ENCODE assay signal across 8 cellular contexts in the genomic region with DNA sequence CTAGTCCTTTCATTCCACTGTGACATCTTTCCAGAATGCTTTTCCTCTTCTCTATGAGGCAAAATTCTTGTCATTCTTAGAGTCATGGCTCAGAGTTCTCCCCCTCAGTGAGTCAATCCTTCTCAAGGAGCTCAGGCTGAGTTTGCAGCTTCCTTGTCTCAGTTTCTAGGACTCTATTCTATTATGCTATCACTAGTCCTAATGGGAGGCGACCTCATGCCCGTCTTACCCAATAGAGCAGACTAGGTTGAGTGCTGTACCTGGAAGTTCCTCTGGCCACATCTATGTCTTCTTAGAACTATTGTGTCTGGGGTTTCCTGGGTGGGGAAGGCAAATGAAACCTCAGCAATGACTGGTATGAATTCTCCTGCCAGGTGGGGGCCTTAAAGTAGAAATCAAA. TPM values are rescaled to one million over a fixed set of nuclear protein-coding genes. Genes with fewer than 3 reads are reported as not detected.
A peak's percentile ranks its signal among the peaks of the same experiment; 100 is the strongest.
DNase-seq lines count a peak whose midpoint lies in the region; ATAC-seq and TF ChIP-seq lines count a peak whose summit lies in the region.

No MANE protein-coding gene starts in this region.

- no peaks in the 10 kb centered on the region for H3K9me3 ChIP-seq in lower lobe of right lung
- no peaks in the 10 kb centered on the region for H3K9me3 ChIP-seq in sigmoid colon

- H3K27ac ChIP-seq in ACC112 (ENCODE audit: low read depth, low read length) = peak overlapping the region; percentile 57
- peak overlapping the region; percentile 39 for H3K27ac ChIP-seq in lower lobe of right lung
- no peak overlapping the region for H3K27ac ChIP-seq in sigmoid colon

- H2AFZ ChIP-seq in ACC112 (ENCODE audit: low read length, unreplicated experiment) = no peak overlapping the region

- TF ChIP-seq POLR2A in sigmoid colon (IDR thresholded peaks at IDR 0.05) = no peak

- H3K4me1 ChIP-seq in ACC112 (ENCODE audit: control insufficient read depth, insufficient read depth, low read length, unreplicated experiment) (peaks cover 38% of the 10 kb centered on the region), lower lobe of right lung (no peaks in the 10 kb centered on the region), sigmoid colon (no peaks in the 10 kb centered on the region)

- ATAC-seq in lower lobe of right lung = peak; percentile 47 to 60
- ATAC-seq in GM18867 (IDR thresholded peaks at IDR 0.05; ENCODE audit: unreplicated experiment) = no peak

- H3K4me3 ChIP-seq in ACC112 (ENCODE audit: low read depth, low read length) = no peak overlapping the region
- H3K4me3 ChIP-seq in Jurkat, Clone E6-1 (ENCODE audit: low read length) = no peak overlapping the region
- H3K4me3 ChIP-seq in lower lobe of right lung = no peak overlapping the region
- no peak overlapping the region for H3K4me3 ChIP-seq in sigmoid colon

- H3K79me2 ChIP-seq in ACC112 (ENCODE audit: control insufficient read depth, insufficient read depth, low read length, unreplicated experiment) = no peaks in the 10 kb centered on the region

- intact Hi-C loops in lower lobe of right lung (cut with DNase I) = no loop called here
- intact Hi-C loops in sigmoid colon (cut with DNase I) = no loop called here

- TF ChIP-seq EP300 in sigmoid colon (IDR thresholded peaks at IDR 0.05) = no peak

- no peak for TF ChIP-seq CTCF in lower lobe of right lung (IDR thresholded peaks at IDR 0.05)
- TF ChIP-seq CTCF in sigmoid colon (IDR thresholded peaks at IDR 0.05) = no peak

- 64 to 85% methylated on average over 2 of the region's 2 CpGs for WGBS in sigmoid colon, 2 donors

- H3K36me3 ChIP-seq in ACC112 (ENCODE audit: insufficient read depth, low read length) (no peaks in the 10 kb centered on the region), lower lobe of right lung (no peaks in the 10 kb centered on the region), sigmoid colon (no peaks in the 10 kb centered on the region)

- no peaks in the 10 kb centered on the region for H3K27me3 ChIP-seq in ACC112 (ENCODE audit: insufficient read depth, low read length)
- H3K27me3 ChIP-seq in lower lobe of right lung (ENCODE audit: low read depth) = no peaks in the 10 kb centered on the region
- no peaks in the 10 kb centered on the region for H3K27me3 ChIP-seq in sigmoid colon

- peak; percentile 32 for DNase-seq in Jurkat, Clone E6-1 (ENCODE audit: low read depth, low spot score)
- peak; percentile 77 for DNase-seq in activated effector memory CD4-positive, alpha-beta T cell treated with anti-CD3 and anti-CD28 coated beads, Interleukin-2, amount 50 U/mL, for 16 hours
- DNase-seq in lower lobe of right lung = no peak
- DNase-seq in iPS-NIHi11 (ENCODE audit: low spot score) = no peak
- no peak for DNase-seq in sigmoid colon
- no peak for DNase-seq in NCI-H2196 (lab: John Stamatoyannopoulos, UW; ENCODE audit: unreplicated experiment)

RNA-seq across cellular contexts. Expression of gene HAUS1, which starts 51.5 kb away (rescaled TPM):
- polyA plus RNA-seq in Jurkat, Clone E6-1 (2012; ENCODE audit: insufficient read depth, insufficient read length) = 162 TPM
- total RNA-seq in lower lobe of right lung (17.8 TPM), sigmoid colon (10 to 100 TPM; 24.2 to 62.1 (median 43.5) TPM)
- polyA plus RNA-seq in sigmoid colon = 10 to 100 TPM; 24.0 to 26.8 (median 26.8) TPM

RNA-seq across cellular contexts. Expression of gene ATP5F1A, which starts 57.6 kb away (rescaled TPM):
- 505 TPM for polyA plus RNA-seq in Jurkat, Clone E6-1 (2012; ENCODE audit: insufficient read depth, insufficient read length)
- total RNA-seq in lower lobe of right lung = 238 TPM
- 100 to 1,000 TPM; 338 to 549 (median 474) TPM for total RNA-seq in sigmoid colon
- 100 to 1,000 TPM; 549 to 768 (median 601) TPM for polyA plus RNA-seq in sigmoid colon

Comparison
In these comparisons a context has a peak if more than half of its experiments do, and no peak if none do; other contexts are left out.
1. H3K27ac ChIP-seq: peak in ACC112 (single experiment) and lower lobe of right lung (single experiment); none in sigmoid colon (0 of 4).
2. DNase-seq: peak in Jurkat, Clone E6-1 (single experiment) and activated effector memory CD4-positive, alpha-beta T cell treated with anti-CD3 and anti-CD28 coated beads, Interleukin-2, amount 50 U/mL, for 16 hours (single experiment); none in lower lobe of right lung (single experiment), iPS-NIHi11 (single experiment), sigmoid colon (single experiment) and NCI-H2196 (single experiment).